10 cellular contexts compared by ENCODE assay signal in the genomic region with DNA sequence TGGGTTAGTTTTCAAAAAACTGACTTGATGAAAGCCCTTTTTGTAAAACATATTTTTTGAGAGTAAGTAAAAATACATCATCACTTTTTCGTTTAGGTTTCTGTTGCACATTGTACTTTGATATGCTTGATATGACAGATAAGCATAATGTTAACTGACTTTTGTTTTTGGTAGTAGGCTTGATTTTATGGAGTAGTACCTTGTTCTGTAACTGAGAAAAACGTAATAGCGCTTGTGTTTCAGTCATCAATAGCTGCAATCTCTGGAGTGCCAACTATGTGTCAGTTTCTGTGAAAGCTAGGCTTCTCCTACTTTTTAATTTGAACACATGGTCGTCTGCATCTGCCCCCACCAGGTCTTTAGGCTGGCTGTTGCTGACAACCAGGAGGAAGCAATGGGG. TPM values are rescaled to one million over a fixed set of nuclear protein-coding genes. Genes with fewer than 3 reads are reported as not detected.
A peak's percentile ranks its signal among the peaks of the same experiment; 100 is the strongest.
DNase-seq lines count a peak whose midpoint lies in the region; ATAC-seq and TF ChIP-seq lines count a peak whose summit lies in the region.
"Had no signal": no experiment of that assay in that cellular context is flagged by ENCODE, and none has a peak within 500 bp of the region (broad histone marks: within the 10 kb centered on the region; RNA-seq: fewer than 3 reads in every experiment).

No MANE protein-coding gene starts in this region.

- intact Hi-C loops in left ventricle myocardium superior (cut with micrococcal nuclease) = no loop called here
- intact Hi-C loops in activated T-helper 1 cell treated with anti-CD3 and anti-CD28 coated beads, Interleukin-12 subunit alpha, Interleukin-12 subunit beta, Interleukin-2, Interleukin-4 antibody, amounts not matched to agents 30 ng/mL and 10 ng/mL and 1 ng/mL, durations not matched to agents 14 hours and 24 hours and 36 hours (cut with micrococcal nuclease) = loop anchor here (2.0 to 5.0 kb wide), 2 partner anchors 24 to 36 kb away; no protein-coding TSS in a partner anchor
- intact Hi-C loops in tibial artery (cut with DNase I; ENCODE audit: low total_unique reads) = no loop called here
- intact Hi-C loops in left colon (cut with DNase I, micrococcal nuclease) = no loop called here

- no peak overlapping the region for H3K27ac ChIP-seq in cardiac muscle cell
- peak overlapping the region; percentile 79 to 84 for H3K27ac ChIP-seq in tibial artery
- no peak overlapping the region for H3K27ac ChIP-seq in right atrium auricular region

- H3K36me3 ChIP-seq in cardiac muscle cell (no peaks in the 10 kb centered on the region), tibial artery (no peaks in the 10 kb centered on the region), right atrium auricular region (no peaks in the 10 kb centered on the region)

- no peak for ATAC-seq in left ventricle myocardium superior
- ATAC-seq in left colon = no peak

- H3K4me1 Mint-ChIP-seq in activated T-helper 1 cell treated with anti-CD3 and anti-CD28 coated beads, Interleukin-12 subunit alpha, Interleukin-12 subunit beta, Interleukin-2, Interleukin-4 antibody, amounts not matched to agents 30 ng/mL and 10 ng/mL and 1 ng/mL, durations not matched to agents 14 hours and 24 hours and 36 hours (ENCODE audit: low read depth) = peaks cover 49% of the 10 kb centered on the region
- peaks cover 26 to 27% of the 10 kb centered on the region in 2 donors for H3K4me1 Mint-ChIP-seq in immature natural killer cell

- H3K9me3 ChIP-seq in cardiac muscle cell (ENCODE audit: low read depth) (no peaks in the 10 kb centered on the region), tibial artery (no peaks in the 10 kb centered on the region), right atrium auricular region (no peaks in the 10 kb centered on the region)

- H3K4me1 ChIP-seq in cardiac muscle cell (ENCODE audit: low read depth) = peaks cover 14% of the 10 kb centered on the region
- peaks cover 0 to 22% (median 8%) of the 10 kb centered on the region in 4 donors for H3K4me1 ChIP-seq in tibial artery
- H3K4me1 ChIP-seq in right atrium auricular region = peaks cover 0 to 19% of the 10 kb centered on the region in 2 donors
- H3K4me1 ChIP-seq: foreskin keratinocyte had no signal

- H3K4me3 Mint-ChIP-seq in activated T-helper 1 cell treated with anti-CD3 and anti-CD28 coated beads, Interleukin-12 subunit alpha, Interleukin-12 subunit beta, Interleukin-2, Interleukin-4 antibody, amounts not matched to agents 30 ng/mL and 10 ng/mL and 1 ng/mL, durations not matched to agents 14 hours and 24 hours and 36 hours = peak overlapping the region; percentile 96
- H3K4me3 Mint-ChIP-seq in immature natural killer cell = peak overlapping the region; percentile 92 to 97 (median 97)

- H3K27me3 ChIP-seq in cardiac muscle cell (no peaks in the 10 kb centered on the region), tibial artery (no peaks in the 10 kb centered on the region), right atrium auricular region (no peaks in the 10 kb centered on the region)
- H3K27me3 ChIP-seq: foreskin keratinocyte had no signal

- peak overlapping the region; percentile 83 for H3K4me3 ChIP-seq in cardiac muscle cell
- H3K4me3 ChIP-seq in tibial artery = peak overlapping the region; percentile 86 to 98
- no peak overlapping the region for H3K4me3 ChIP-seq in right atrium auricular region

- no peaks in the 10 kb centered on the region for H3K27me3 Mint-ChIP-seq in activated T-helper 1 cell treated with anti-CD3 and anti-CD28 coated beads, Interleukin-12 subunit alpha, Interleukin-12 subunit beta, Interleukin-2, Interleukin-4 antibody, amounts not matched to agents 30 ng/mL and 10 ng/mL and 1 ng/mL, durations not matched to agents 14 hours and 24 hours and 36 hours (ENCODE audit: insufficient read depth)
- H3K27me3 Mint-ChIP-seq in immature natural killer cell (ENCODE audit: low read depth in 3 of 3) = peaks cover 0 to 7% (median 0%) of the 10 kb centered on the region in 3 donors

- no peak for DNase-seq in cardiac muscle cell (ENCODE audit: low read depth in 1 of 2, low spot score in 1 of 2)
- no peak for DNase-seq in left ventricle myocardium superior
- DNase-seq in activated T-helper 1 cell treated with anti-CD3 and anti-CD28 coated beads, Interleukin-12 subunit alpha, Interleukin-12 subunit beta, Interleukin-2, Interleukin-4 antibody, amounts not matched to agents 30 ng/mL and 10 ng/mL and 1 ng/mL, durations not matched to agents 14 hours and 24 hours and 36 hours (ENCODE audit: low spot score) = no peak
- no peak for DNase-seq in immature natural killer cell
- DNase-seq in tibial artery = no peak
- DNase-seq in left colon = no peak
- DNase-seq in SKM-1 (lab: John Stamatoyannopoulos, UW; ENCODE audit: unreplicated experiment) = no peak
- no peak for DNase-seq in right atrium auricular region (ENCODE audit: low spot score)
- DNase-seq: NCI-H446 treated with DMSO at 0.1 percent for 48 hours had no signal

- no peaks in the 10 kb centered on the region for H3K9me3 Mint-ChIP-seq in activated T-helper 1 cell treated with anti-CD3 and anti-CD28 coated beads, Interleukin-12 subunit alpha, Interleukin-12 subunit beta, Interleukin-2, Interleukin-4 antibody, amounts not matched to agents 30 ng/mL and 10 ng/mL and 1 ng/mL, durations not matched to agents 14 hours and 24 hours and 36 hours
- no peaks in the 10 kb centered on the region for H3K9me3 Mint-ChIP-seq in immature natural killer cell

- TF ChIP-seq CTCF in cardiac muscle cell (IDR thresholded peaks at IDR 0.05; ENCODE audit: low read depth, low read length) (no peak), tibial artery (IDR thresholded peaks at IDR 0.05) (no peak), right atrium auricular region (IDR thresholded peaks at IDR 0.05) (no peak)

- peak overlapping the region; percentile 98 for H3K27ac Mint-ChIP-seq in activated T-helper 1 cell treated with anti-CD3 and anti-CD28 coated beads, Interleukin-12 subunit alpha, Interleukin-12 subunit beta, Interleukin-2, Interleukin-4 antibody, amounts not matched to agents 30 ng/mL and 10 ng/mL and 1 ng/mL, durations not matched to agents 14 hours and 24 hours and 36 hours
- H3K27ac Mint-ChIP-seq in immature natural killer cell = peak overlapping the region; percentile 71 to 97 (median 94)

- H3K36me3 Mint-ChIP-seq in activated T-helper 1 cell treated with anti-CD3 and anti-CD28 coated beads, Interleukin-12 subunit alpha, Interleukin-12 subunit beta, Interleukin-2, Interleukin-4 antibody, amounts not matched to agents 30 ng/mL and 10 ng/mL and 1 ng/mL, durations not matched to agents 14 hours and 24 hours and 36 hours (ENCODE audit: low read depth) = peaks cover 18% of the 10 kb centered on the region
- H3K36me3 Mint-ChIP-seq in immature natural killer cell = no peaks in the 10 kb centered on the region

RNA-seq across cellular contexts. Expression of gene LCLAT1, which starts 1.3 kb away (rescaled TPM):
- 19.6 and 22.6 TPM in 2 replicates for total RNA-seq in cardiac muscle cell
- 24.7 and 25.5 TPM in 2 replicates for polyA plus RNA-seq in cardiac muscle cell
- total RNA-seq in left ventricle myocardium superior = 33.9 TPM
- 40.1 and 46.2 TPM in 2 replicates for total RNA-seq in activated T-helper 1 cell treated with anti-CD3 and anti-CD28 coated beads, Interleukin-12 subunit alpha, Interleukin-12 subunit beta, Interleukin-2, Interleukin-4 antibody, amounts not matched to agents 30 ng/mL and 10 ng/mL and 1 ng/mL, durations not matched to agents 14 hours and 24 hours and 36 hours
- polyA plus RNA-seq in immature natural killer cell = 10 to 100 TPM in 1 of 3 donors, 1 to 10 TPM in 2; 4.7 to 13.5 (median 5.4) TPM
- total RNA-seq in left colon = 10 to 100 TPM; 18.0 to 20.6 TPM
- 10 to 100 TPM; 13.2 to 14.3 TPM for total RNA-seq in right atrium auricular region

Comparison
In these comparisons a context has a peak if more than half of its experiments do, and no peak if none do; other contexts are left out.
1. H3K4me3 ChIP-seq: peak in cardiac muscle cell (single experiment) and tibial artery (2 of 2); none in right atrium auricular region (0 of 2).
2. H3K27ac ChIP-seq: peak in tibial artery (2 of 2); none in cardiac muscle cell (single experiment) and right atrium auricular region (0 of 2).